In genomic region chr5:60463179-60463868, GRCh38 we compare ENCODE assay signal across 20 cellular contexts.
A peak's percentile ranks its signal among the peaks of the same experiment; 100 is the strongest.
DNase-seq lines count a peak whose midpoint lies in the region; ATAC-seq and TF ChIP-seq lines count a peak whose summit lies in the region.
"Had no signal": no experiment of that assay in that cellular context is flagged by ENCODE, and none has a peak within 500 bp of the region (broad histone marks: within the 10 kb centered on the region; RNA-seq: fewer than 3 reads in every experiment).

No MANE protein-coding gene starts in this region.

- no peaks in the 10 kb centered on the region for H3K4me1 ChIP-seq in left ventricle myocardium inferior
- H3K4me1 ChIP-seq: SJSA1 had no signal

- TF ChIP-seq CTCF in left ventricle myocardium inferior (IDR thresholded peaks at IDR 0.05; ENCODE audit: borderline replicate concordance) (no peak), astrocyte of the cerebellum (IDR thresholded peaks at IDR 0.05; ENCODE audit: low read depth, low read length, missing control alignments) (no peak)

- no peak overlapping the region for H3K27ac ChIP-seq in left ventricle myocardium inferior (replicated peaks)
- H3K27ac ChIP-seq: gastroesophageal sphincter, SJSA1, thyroid gland had no signal

- peak; percentile 13 for ATAC-seq in Right ventricle myocardium inferior
- no peak for ATAC-seq in GM18498 (IDR thresholded peaks at IDR 0.05; ENCODE audit: unreplicated experiment)
- ATAC-seq: activated naive CD4-positive, alpha-beta T cell treated with anti-CD3 and anti-CD28 coated beads, Interleukin-2, amount 50 U/mL, for 72 hours; activated T-cell treated with anti-CD3 and anti-CD28 coated beads, Interleukin-2, amount 50 U/mL, for 4 hours; gastroesophageal sphincter; HCT116 had no signal

- no peaks in the 10 kb centered on the region for H3K36me3 ChIP-seq in left ventricle myocardium inferior
- H3K36me3 ChIP-seq: gastroesophageal sphincter, SJSA1, thyroid gland had no signal

- intact Hi-C loops in Right ventricle myocardium inferior (cut with DNase I) (no loop called here), left ventricle myocardium inferior (cut with micrococcal nuclease) (no loop called here)

- in situ Hi-C loops in astrocyte of the cerebellum (cut with HindIII; ENCODE audit: low sequenced_read_pairs) = no loop called here

- H3K4me3 ChIP-seq in left ventricle myocardium inferior (no peak overlapping the region), astrocyte of the cerebellum (ENCODE audit: low read depth, low read length) (no peak overlapping the region)
- H3K4me3 ChIP-seq: gastroesophageal sphincter, lung, SJSA1, thyroid gland had no signal

- no peaks in the 10 kb centered on the region for H3K27me3 ChIP-seq in left ventricle myocardium inferior (ENCODE audit: low read depth)
- H3K27me3 ChIP-seq: gastroesophageal sphincter, SJSA1, thyroid gland had no signal

- H3K9me3 ChIP-seq in left ventricle myocardium inferior (replicated peaks) = no peaks in the 10 kb centered on the region
- H3K9me3 ChIP-seq: gastroesophageal sphincter, SJSA1, thyroid gland had no signal

- DNase-seq in Right ventricle myocardium inferior (ENCODE audit: missing footprints) = no peak
- DNase-seq in left ventricle myocardium inferior = no peak
- DNase-seq in astrocyte of the cerebellum (ENCODE audit: low read depth) = peak; percentile 0
- DNase-seq in islet precursor cell = peak; percentile 54
- DNase-seq in NCI-H1436 (lab: John Stamatoyannopoulos, UW) = no peak
- DNase-seq in COLO668 (lab: John Stamatoyannopoulos, UW; ENCODE audit: unreplicated experiment) = no peak
- DNase-seq in superior temporal gyrus (ENCODE audit: extremely low spot score) = no peak
- DNase-seq: activated T-cell treated with anti-CD3 and anti-CD28 coated beads, Interleukin-2, amount 50 U/mL, for 4 hours; CD8-positive, alpha-beta memory T cell; Kasumi-1; NCI-H1694; NCI-H446; T-helper 9 cell; thyroid gland had no signal

Comparison
In these comparisons a context has a peak if more than half of its experiments do, and no peak if none do; other contexts are left out.
1. DNase-seq: peak in astrocyte of the cerebellum (single experiment) and islet precursor cell (single experiment); none in Right ventricle myocardium inferior (single experiment), left ventricle myocardium inferior (single experiment), NCI-H1436 (single experiment), COLO668 (single experiment) and superior temporal gyrus (single experiment).